Comparison of ENCODE assay signal across 1 cellular context in genomic region chr20:22430154-22430745, GRCh38.
TF ChIP-seq lines count a peak whose summit lies in the region.

No MANE protein-coding gene starts in this region.

TF ChIP-seq in HepG2, 621 proteins besides CTCF, POLR2A, EP300 and RAD21 (continued from another document and continues in another):
- TF ChIP-seq KIAA2018 (CRISPR knock-in tag; IDR thresholded peaks at IDR 0.05; ENCODE audit: borderline replicate concordance) (no peak), ZBTB20 (CRISPR knock-in tag; IDR thresholded peaks at IDR 0.05; ENCODE audit: borderline replicate concordance, low read depth) (no peak), CHD2 (IDR thresholded peaks at IDR 0.05; ENCODE audit: low read depth, low read length) (0 out of 2 replicates have a peak, but pooled peaks have one; percentile 8), ZNF678 (CRISPR knock-in tag; IDR thresholded peaks at IDR 0.05) (0 out of 2 replicates have a peak, but pooled peaks have one; percentile 46), PPARG (CRISPR knock-in tag; conservative IDR thresholded peaks at IDR 0.05) (no peak), ZNF609 (CRISPR knock-in tag; IDR thresholded peaks at IDR 0.05; ENCODE audit: borderline replicate concordance) (peak; percentile 57; the same call in 1 of the 2 replicates), ZNF460 (CRISPR knock-in tag; IDR thresholded peaks at IDR 0.05; ENCODE audit: borderline replicate concordance) (0 out of 2 replicates have a peak, but pooled peaks have one; percentile 5), HMGXB3 (CRISPR knock-in tag; IDR thresholded peaks at IDR 0.05; ENCODE audit: borderline replicate concordance) (peak; percentile 3; the same call in 1 of the 2 replicates), ZNF207 (IDR thresholded peaks at IDR 0.05; ENCODE audit: borderline replicate concordance) (no peak), JUN (CRISPR knock-in tag; IDR thresholded peaks at IDR 0.05) (0 out of 2 replicates have a peak, but pooled peaks have one; percentile 52), SP4 (CRISPR knock-in tag; IDR thresholded peaks at IDR 0.05) (no peak), SNAPC5 (CRISPR knock-in tag; IDR thresholded peaks at IDR 0.05; ENCODE audit: borderline replicate concordance) (no peak), ZFX (CRISPR knock-in tag; IDR thresholded peaks at IDR 0.05; ENCODE audit: low read depth) (no peak), ZNF333 (CRISPR knock-in tag; IDR thresholded peaks at IDR 0.05; ENCODE audit: borderline replicate concordance) (no peak), GABPA (IDR thresholded peaks at IDR 0.05; ENCODE audit: low read depth, low read length) (no peak), GABPA (CRISPR knock-in tag; IDR thresholded peaks at IDR 0.05; ENCODE audit: low read depth) (no peak), MED8 (CRISPR knock-in tag; IDR thresholded peaks at IDR 0.05; ENCODE audit: insufficient replicate concordance) (no peak), ZNF883 (CRISPR knock-in tag; IDR thresholded peaks at IDR 0.05; ENCODE audit: not compliant biosample characterization) (no peak), SIN3A (IDR thresholded peaks at IDR 0.05; ENCODE audit: borderline replicate concordance, low read depth, low read length) (no peak), ZSCAN20 (CRISPR knock-in tag; IDR thresholded peaks at IDR 0.05; ENCODE audit: borderline replicate concordance) (no peak), ARHGAP35 (CRISPR knock-in tag; IDR thresholded peaks at IDR 0.05; ENCODE audit: borderline replicate concordance) (no peak; the same call in 1 of the 2 replicates), ZNF10 (CRISPR knock-in tag; IDR thresholded peaks at IDR 0.05; ENCODE audit: borderline replicate concordance, low read depth) (no peak), SMARCC2 (IDR thresholded peaks at IDR 0.05) (no peak), ZNF124 (CRISPR knock-in tag; IDR thresholded peaks at IDR 0.05) (no peak; the same call in 1 of the 2 replicates), SUZ12 (IDR thresholded peaks at IDR 0.05; ENCODE audit: low read depth, low read length) (no peak), AHDC1 (CRISPR knock-in tag; IDR thresholded peaks at IDR 0.05; ENCODE audit: borderline replicate concordance) (no peak), DRAP1 (CRISPR knock-in tag; IDR thresholded peaks at IDR 0.05) (peak; percentile 75), MATR3 (CRISPR knock-in tag; IDR thresholded peaks at IDR 0.05) (no peak), RFXAP (CRISPR knock-in tag; IDR thresholded peaks at IDR 0.05; ENCODE audit: borderline replicate concordance) (no peak), PAX8 (CRISPR knock-in tag; IDR thresholded peaks at IDR 0.05; ENCODE audit: borderline replicate concordance) (no peak), ZNF552 (CRISPR knock-in tag; IDR thresholded peaks at IDR 0.05; ENCODE audit: borderline replicate concordance) (no peak), PAWR (CRISPR knock-in tag; IDR thresholded peaks at IDR 0.05; ENCODE audit: borderline replicate concordance) (no peak), KAT2B (IDR thresholded peaks at IDR 0.05; ENCODE audit: borderline replicate concordance, low read depth, low read length) (no peak), TRIM24 (CRISPR knock-in tag; IDR thresholded peaks at IDR 0.05) (no peak), SOX6 (IDR thresholded peaks at IDR 0.05) (no peak), SOX6 (CRISPR knock-in tag; IDR thresholded peaks at IDR 0.05) (no peak), ZNF839 (CRISPR knock-in tag; IDR thresholded peaks at IDR 0.05; ENCODE audit: borderline replicate concordance) (no peak), NCOA1 (CRISPR knock-in tag; IDR thresholded peaks at IDR 0.05) (no peak)
